Comparison of ENCODE assay signal across 8 cellular contexts in the genomic region with DNA sequence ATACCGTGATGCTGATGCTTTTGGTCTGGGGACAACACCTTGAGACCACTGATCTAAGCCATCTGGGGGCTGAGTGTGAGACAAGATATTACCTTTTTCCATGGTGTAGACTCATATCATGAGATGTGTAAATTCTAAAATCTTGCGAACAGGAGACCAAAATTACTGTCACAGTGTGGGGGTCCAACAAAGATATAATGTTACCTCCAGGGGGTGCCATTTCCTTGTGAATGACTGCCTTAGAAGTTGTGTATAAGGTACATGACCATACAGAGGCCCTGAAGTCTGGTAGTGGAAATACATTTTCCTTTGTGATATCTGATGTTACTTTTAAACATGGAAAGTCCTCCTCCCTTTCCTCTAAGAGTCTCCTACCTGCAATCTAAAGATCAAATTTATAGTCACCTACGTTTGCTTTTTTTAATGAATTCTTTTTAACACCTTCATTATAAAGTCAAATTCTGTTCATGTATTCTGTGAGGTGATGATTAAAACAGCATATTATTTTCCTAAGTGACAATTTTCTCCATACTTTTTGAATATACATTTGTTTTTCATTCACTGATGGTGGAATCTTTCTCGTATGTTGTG.
A peak's percentile ranks its signal among the peaks of the same experiment; 100 is the strongest.
DNase-seq lines count a peak whose midpoint lies in the region; ATAC-seq and TF ChIP-seq lines count a peak whose summit lies in the region.

No MANE protein-coding gene starts in this region.

- ATAC-seq in GM18861 (IDR thresholded peaks at IDR 0.05; ENCODE audit: unreplicated experiment): peak; percentile 55
- no peak for ATAC-seq in HG03045 (IDR thresholded peaks at IDR 0.05; ENCODE audit: unreplicated experiment)

- DNase-seq in Ammon's horn (ENCODE audit: low spot score): peak; percentile 28
- peak; percentile 56 for DNase-seq in KBM-7
- peak; percentile 2 to 20 for DNase-seq in SW 1271 (lab: John Stamatoyannopoulos, UW)
- no peak for DNase-seq in glutamatergic neuron
- peak; percentile 45 for DNase-seq in smooth muscle cell of the brain vasculature (ENCODE audit: low read depth, low spot score)
- no peak for DNase-seq in activated T-helper 2 cell treated with anti-CD3 and anti-CD28 coated beads, Interferon-gamma antibody, Interleukin-2, Interleukin-4, amounts not matched to agents 10 μg/mL and 5 μg/mL and 100 μg/mL, durations not matched to agents 14 hours and 24 hours and 36 hours (ENCODE audit: low spot score)

- H3K9me3 Mint-ChIP-seq in glutamatergic neuron (ENCODE audit: unreplicated experiment): no peaks in the 10 kb centered on the region
- H3K9me3 Mint-ChIP-seq in activated T-helper 2 cell treated with anti-CD3 and anti-CD28 coated beads, Interferon-gamma antibody, Interleukin-2, Interleukin-4, amounts not matched to agents 10 μg/mL and 5 μg/mL and 100 μg/mL, durations not matched to agents 14 hours and 24 hours and 36 hours: no peaks in the 10 kb centered on the region

- no peak overlapping the region for H3K4me3 Mint-ChIP-seq in glutamatergic neuron (ENCODE audit: unreplicated experiment)
- no peak overlapping the region for H3K4me3 Mint-ChIP-seq in activated T-helper 2 cell treated with anti-CD3 and anti-CD28 coated beads, Interferon-gamma antibody, Interleukin-2, Interleukin-4, amounts not matched to agents 10 μg/mL and 5 μg/mL and 100 μg/mL, durations not matched to agents 14 hours and 24 hours and 36 hours (ENCODE audit: low read depth)

- no peaks in the 10 kb centered on the region for H3K27me3 Mint-ChIP-seq in glutamatergic neuron (ENCODE audit: unreplicated experiment)
- no peaks in the 10 kb centered on the region for H3K27me3 Mint-ChIP-seq in activated T-helper 2 cell treated with anti-CD3 and anti-CD28 coated beads, Interferon-gamma antibody, Interleukin-2, Interleukin-4, amounts not matched to agents 10 μg/mL and 5 μg/mL and 100 μg/mL, durations not matched to agents 14 hours and 24 hours and 36 hours (ENCODE audit: low read depth)

- TF ChIP-seq CTCF in glutamatergic neuron (IDR thresholded peaks at IDR 0.05; ENCODE audit: partially characterized antibody, unreplicated experiment): peak; percentile 71

- no peaks in the 10 kb centered on the region for H3K36me3 Mint-ChIP-seq in glutamatergic neuron (ENCODE audit: unreplicated experiment)
- no peaks in the 10 kb centered on the region for H3K36me3 Mint-ChIP-seq in activated T-helper 2 cell treated with anti-CD3 and anti-CD28 coated beads, Interferon-gamma antibody, Interleukin-2, Interleukin-4, amounts not matched to agents 10 μg/mL and 5 μg/mL and 100 μg/mL, durations not matched to agents 14 hours and 24 hours and 36 hours (ENCODE audit: low read depth)

- H3K4me1 Mint-ChIP-seq in glutamatergic neuron (ENCODE audit: low read depth, unreplicated experiment): peaks cover 19% of the 10 kb centered on the region
- no peaks in the 10 kb centered on the region for H3K4me1 Mint-ChIP-seq in activated T-helper 2 cell treated with anti-CD3 and anti-CD28 coated beads, Interferon-gamma antibody, Interleukin-2, Interleukin-4, amounts not matched to agents 10 μg/mL and 5 μg/mL and 100 μg/mL, durations not matched to agents 14 hours and 24 hours and 36 hours (ENCODE audit: low read depth)

- in situ Hi-C loops in KBM-7 (cut with MboI; ENCODE audit: low pct_unique_long_range_greater_than_20kb, low sequenced_read_pairs): no loop called here

- intact Hi-C loops in activated T-helper 2 cell treated with anti-CD3 and anti-CD28 coated beads, Interferon-gamma antibody, Interleukin-2, Interleukin-4, amounts not matched to agents 10 μg/mL and 5 μg/mL and 100 μg/mL, durations not matched to agents 14 hours and 24 hours and 36 hours (cut with micrococcal nuclease): loop anchor here (5.0 kb wide), 1 partner anchor 1226 kb away; no protein-coding TSS in a partner anchor

- no peak overlapping the region for H3K27ac Mint-ChIP-seq in glutamatergic neuron (ENCODE audit: unreplicated experiment)
- H3K27ac Mint-ChIP-seq in activated T-helper 2 cell treated with anti-CD3 and anti-CD28 coated beads, Interferon-gamma antibody, Interleukin-2, Interleukin-4, amounts not matched to agents 10 μg/mL and 5 μg/mL and 100 μg/mL, durations not matched to agents 14 hours and 24 hours and 36 hours: no peak overlapping the region

Comparison
In these comparisons a context has a peak if more than half of its experiments do, and no peak if none do; other contexts are left out.
1. DNase-seq: peak in Ammon's horn (single experiment), KBM-7 (single experiment), SW 1271 (2 of 2) and smooth muscle cell of the brain vasculature (single experiment); none in glutamatergic neuron (single experiment) and activated T-helper 2 cell treated with anti-CD3 and anti-CD28 coated beads, Interferon-gamma antibody, Interleukin-2, Interleukin-4, amounts not matched to agents 10 μg/mL and 5 μg/mL and 100 μg/mL, durations not matched to agents 14 hours and 24 hours and 36 hours (single experiment).